ENCODE assay signal across 1 cellular context in the genomic region with DNA sequence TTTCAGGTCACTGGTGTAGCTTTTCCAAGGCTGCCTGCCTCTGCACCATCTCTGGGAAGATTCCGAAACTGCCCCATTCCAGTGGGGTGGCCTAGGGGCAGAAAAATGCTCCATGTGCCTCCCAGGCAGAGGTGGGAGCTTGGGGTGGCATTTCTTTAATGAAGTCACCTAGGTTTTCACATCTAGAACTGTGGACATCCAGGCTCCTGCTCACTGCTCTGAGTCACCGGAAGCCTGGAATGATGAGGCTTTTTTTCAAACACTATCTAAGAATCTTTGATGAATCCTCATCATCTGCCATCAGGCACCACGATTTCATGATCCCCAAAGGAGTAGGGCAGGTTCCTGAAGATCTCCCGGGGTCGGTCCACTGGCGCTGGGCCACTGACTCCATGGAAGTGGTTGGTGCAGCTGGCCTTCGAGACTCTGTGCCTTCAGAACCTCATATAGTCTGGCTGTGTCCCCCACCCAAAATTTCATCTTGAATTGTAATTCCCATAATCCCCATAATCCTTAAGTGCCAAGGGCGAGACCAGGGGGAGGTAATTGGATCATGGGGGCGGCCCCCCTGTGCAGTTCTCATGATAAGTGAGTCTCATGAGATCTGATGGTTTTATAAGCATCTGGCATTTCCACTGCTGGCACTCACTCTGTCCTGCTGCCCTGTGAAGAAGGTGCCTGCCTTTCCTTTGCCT.
TF ChIP-seq lines count a peak whose summit lies in the region.

No MANE protein-coding gene starts in this region.

TF ChIP-seq in SK-N-SH treated with all-trans-retinoic acid at 6 μM for 48 hours, 23 proteins besides CTCF, POLR2A, EP300 and RAD21 (continued from another document):
- TF ChIP-seq CSRNP3 (CRISPR knock-in tag; IDR thresholded peaks at IDR 0.05) (no peak), OSR1 (CRISPR knock-in tag; IDR thresholded peaks at IDR 0.05) (no peak), TCF4 (CRISPR knock-in tag; IDR thresholded peaks at IDR 0.05; ENCODE audit: borderline replicate concordance) (no peak), ESRRG (CRISPR knock-in tag; IDR thresholded peaks at IDR 0.05) (no peak), TOX (CRISPR knock-in tag; IDR thresholded peaks at IDR 0.05; ENCODE audit: borderline replicate concordance) (no peak), ZNF565 (CRISPR knock-in tag; conservative IDR thresholded peaks at IDR 0.05; ENCODE audit: low read depth) (no peak), RARB (CRISPR knock-in tag; IDR thresholded peaks at IDR 0.05) (no peak), CSDC2 (CRISPR knock-in tag; IDR thresholded peaks at IDR 0.05) (no peak), ZFP3 (CRISPR knock-in tag; IDR thresholded peaks at IDR 0.05) (no peak), BACH2 (CRISPR knock-in tag; IDR thresholded peaks at IDR 0.05; ENCODE audit: borderline replicate concordance) (no peak), ZNF70 (CRISPR knock-in tag; IDR thresholded peaks at IDR 0.05) (no peak), ISL1 (CRISPR knock-in tag; IDR thresholded peaks at IDR 0.05) (no peak), ZFP30 (CRISPR knock-in tag; IDR thresholded peaks at IDR 0.05) (no peak)
- TF ChIP-seq, protein P1, sequence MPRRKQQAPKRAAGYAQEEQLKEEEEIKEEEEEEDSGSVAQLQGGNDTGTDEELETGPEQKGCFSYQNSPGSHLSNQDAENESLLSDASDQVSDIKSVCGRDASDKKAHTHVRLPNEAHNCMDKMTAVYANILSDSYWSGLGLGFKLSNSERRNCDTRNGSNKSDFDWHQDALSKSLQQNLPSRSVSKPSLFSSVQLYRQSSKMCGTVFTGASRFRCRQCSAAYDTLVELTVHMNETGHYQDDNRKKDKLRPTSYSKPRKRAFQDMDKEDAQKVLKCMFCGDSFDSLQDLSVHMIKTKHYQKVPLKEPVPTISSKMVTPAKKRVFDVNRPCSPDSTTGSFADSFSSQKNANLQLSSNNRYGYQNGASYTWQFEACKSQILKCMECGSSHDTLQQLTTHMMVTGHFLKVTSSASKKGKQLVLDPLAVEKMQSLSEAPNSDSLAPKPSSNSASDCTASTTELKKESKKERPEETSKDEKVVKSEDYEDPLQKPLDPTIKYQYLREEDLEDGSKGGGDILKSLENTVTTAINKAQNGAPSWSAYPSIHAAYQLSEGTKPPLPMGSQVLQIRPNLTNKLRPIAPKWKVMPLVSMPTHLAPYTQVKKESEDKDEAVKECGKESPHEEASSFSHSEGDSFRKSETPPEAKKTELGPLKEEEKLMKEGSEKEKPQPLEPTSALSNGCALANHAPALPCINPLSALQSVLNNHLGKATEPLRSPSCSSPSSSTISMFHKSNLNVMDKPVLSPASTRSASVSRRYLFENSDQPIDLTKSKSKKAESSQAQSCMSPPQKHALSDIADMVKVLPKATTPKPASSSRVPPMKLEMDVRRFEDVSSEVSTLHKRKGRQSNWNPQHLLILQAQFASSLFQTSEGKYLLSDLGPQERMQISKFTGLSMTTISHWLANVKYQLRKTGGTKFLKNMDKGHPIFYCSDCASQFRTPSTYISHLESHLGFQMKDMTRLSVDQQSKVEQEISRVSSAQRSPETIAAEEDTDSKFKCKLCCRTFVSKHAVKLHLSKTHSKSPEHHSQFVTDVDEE (CRISPR knock-in tag; IDR thresholded peaks at IDR 0.05), result no peak
TF ChIP-seq in SK-N-SH treated with all-trans-retinoic acid at 6 μM for 48 hours: peak in this region for 0.
